In the genomic region with DNA sequence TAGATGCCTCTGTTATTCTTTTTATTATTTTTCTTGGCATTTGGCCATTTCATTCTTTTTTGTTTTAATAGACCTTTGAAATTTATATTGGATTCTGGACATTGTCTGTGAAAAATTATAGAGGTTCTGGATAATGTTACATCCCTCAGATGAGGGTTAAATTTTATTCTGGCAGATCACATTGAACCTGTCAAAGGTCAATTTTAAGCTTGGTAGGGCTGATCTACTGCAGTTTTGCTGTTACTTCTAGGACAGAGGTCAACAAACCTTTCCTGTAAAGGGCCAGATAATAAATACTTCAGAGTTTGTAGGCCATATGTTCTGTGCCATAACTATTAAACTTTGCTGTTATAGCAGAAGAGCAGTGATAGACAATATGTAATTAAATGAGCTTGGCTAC, we compare ENCODE assay signal across 6 cellular contexts.
"Had no signal": no experiment of that assay in that cellular context is flagged by ENCODE, and none has a peak within 500 bp of the region (broad histone marks: within the 10 kb centered on the region; RNA-seq: fewer than 3 reads in every experiment).

No MANE protein-coding gene starts in this region.

- H3K27ac ChIP-seq: HL-60 had no signal

- DNase-seq: IMR-90, KBM-7, KG1 had no signal

- ATAC-seq: K562 had no signal

- H3K4me3 ChIP-seq: K562 had no signal

- FAIRE-seq: HTR-8/SVneo, K562 had no signal
